ENCODE assay signal across 10 cellular contexts in the genomic region with DNA sequence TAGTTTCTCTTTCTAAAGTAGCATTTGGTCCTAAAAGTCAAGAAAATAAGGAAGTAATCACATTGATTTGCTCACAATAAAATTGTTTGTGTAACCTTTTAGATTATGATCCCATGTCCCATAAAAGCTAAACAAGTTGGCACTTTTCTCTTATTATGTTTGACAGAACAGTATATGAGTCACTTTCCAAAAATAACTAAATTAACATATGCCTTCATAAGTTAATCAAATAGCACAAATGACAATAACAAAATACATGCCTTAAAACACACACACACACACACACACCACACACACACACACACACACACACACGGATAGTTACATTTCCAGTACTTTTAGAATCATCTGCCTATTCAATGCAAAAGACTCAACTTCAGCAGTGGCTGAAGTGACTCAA. TPM values are rescaled to one million over a fixed set of nuclear protein-coding genes. Genes with fewer than 3 reads are reported as not detected.
DNase-seq lines count a peak whose midpoint lies in the region; ATAC-seq and TF ChIP-seq lines count a peak whose summit lies in the region.
"Had no signal": no experiment of that assay in that cellular context is flagged by ENCODE, and none has a peak within 500 bp of the region (broad histone marks: within the 10 kb centered on the region; RNA-seq: fewer than 3 reads in every experiment).

No MANE protein-coding gene starts in this region.

- DNase-seq in Calu3 = no peak
- peak; percentile 12 for DNase-seq in M059J (ENCODE audit: low read depth)
- no peak for DNase-seq in NCI-H1105 treated with DMSO at 0.1 percent for 48 hours (lab: John Stamatoyannopoulos, UW)
- no peak for DNase-seq in RPMI8226
- no peak for DNase-seq in ureter (ENCODE audit: low spot score)
- DNase-seq: stimulated activated CD4-positive, alpha-beta T cell treated with anti-CD3 and anti-CD28 coated beads, Interleukin-1b, Interleukin-23, amount 100 ng/mL, for 48 hours had no signal

- H3K36me3 Mint-ChIP-seq in Calu3 (ENCODE audit: insufficient read depth, unreplicated experiment) = peaks cover 53% of the 10 kb centered on the region
- peaks cover 73% of the 10 kb centered on the region for H3K36me3 Mint-ChIP-seq in dendritic cell treated with granulocyte-macrophage colony-stimulating factor and Interleukin-4, amounts not matched to agents 40 ng/mL and 50 ng/mL, for 4 days (ENCODE audit: low read depth)

- intact Hi-C loops in Calu3 (cut with micrococcal nuclease; ENCODE audit: unreplicated experiment) = loop anchor here (10.0 kb wide), 1 partner anchor 188 kb away; no protein-coding TSS in a partner anchor
- intact Hi-C loops in dendritic cell treated with granulocyte-macrophage colony-stimulating factor and Interleukin-4, amounts not matched to agents 40 ng/mL and 50 ng/mL, for 4 days (cut with micrococcal nuclease) = loop anchor here (10.0 kb wide), 1 partner anchor 198 kb away; a partner anchor contains a TSS

- H3K79me2 ChIP-seq in neural cell (replicated peaks; ENCODE audit: insufficient read depth, low read length) = peaks cover 58% of the 10 kb centered on the region

- H3K9me3 Mint-ChIP-seq in Calu3 (ENCODE audit: low read depth, unreplicated experiment) = no peaks in the 10 kb centered on the region
- no peaks in the 10 kb centered on the region for H3K9me3 Mint-ChIP-seq in dendritic cell treated with granulocyte-macrophage colony-stimulating factor and Interleukin-4, amounts not matched to agents 40 ng/mL and 50 ng/mL, for 4 days

- CTCF ChIA-PET in Calu3 (lab: Charles Lee) = no interaction called here

- H2AFZ ChIP-seq in neural cell (ENCODE audit: low read depth, low read length) = no peak overlapping the region

- peaks cover 35% of the 10 kb centered on the region for H3K4me1 Mint-ChIP-seq in Calu3 (ENCODE audit: low read depth, unreplicated experiment)
- H3K4me1 Mint-ChIP-seq in dendritic cell treated with granulocyte-macrophage colony-stimulating factor and Interleukin-4, amounts not matched to agents 40 ng/mL and 50 ng/mL, for 4 days (ENCODE audit: low read depth) = peaks cover 38% of the 10 kb centered on the region

- no peak for ATAC-seq in GM18502 (IDR thresholded peaks at IDR 0.05; ENCODE audit: poor library complexity, unreplicated experiment)
- ATAC-seq: esophagus mucosa had no signal

- H3K4me3 ChIP-seq in neural cell (ENCODE audit: low read length) = peak overlapping the region; percentile 93

- no peak for TF ChIP-seq EP300 in neural cell (conservative IDR thresholded peaks at IDR 0.05; ENCODE audit: poor library complexity, severe bottlenecking)

- peaks cover 7% of the 10 kb centered on the region for H3F3A ChIP-seq in neural cell (ENCODE audit: insufficient read depth, low read length, poor library complexity, severe bottlenecking)

- no peaks in the 10 kb centered on the region for H3K27me3 Mint-ChIP-seq in Calu3 (ENCODE audit: unreplicated experiment)
- no peaks in the 10 kb centered on the region for H3K27me3 Mint-ChIP-seq in dendritic cell treated with granulocyte-macrophage colony-stimulating factor and Interleukin-4, amounts not matched to agents 40 ng/mL and 50 ng/mL, for 4 days

- H3K4me2 ChIP-seq in neural cell (ENCODE audit: low read length) = peak overlapping the region; percentile 96

- H3K4me3 Mint-ChIP-seq in Calu3 (ENCODE audit: low read depth, unreplicated experiment) = peak overlapping the region; percentile 95
- peak overlapping the region; percentile 74 for H3K4me3 Mint-ChIP-seq in dendritic cell treated with granulocyte-macrophage colony-stimulating factor and Interleukin-4, amounts not matched to agents 40 ng/mL and 50 ng/mL, for 4 days

- peak overlapping the region; percentile 10 for H3K27ac Mint-ChIP-seq in Calu3 (ENCODE audit: unreplicated experiment)
- peak overlapping the region; percentile 53 for H3K27ac Mint-ChIP-seq in dendritic cell treated with granulocyte-macrophage colony-stimulating factor and Interleukin-4, amounts not matched to agents 40 ng/mL and 50 ng/mL, for 4 days

- no peak overlapping the region for H3K9ac ChIP-seq in neural cell (ENCODE audit: low read length)

- no peak overlapping the region for H3K27ac ChIP-seq in neural cell (ENCODE audit: low read length)

- TF ChIP-seq RAD21 in neural cell (conservative IDR thresholded peaks at IDR 0.05) = no peak

- no peaks in the 10 kb centered on the region for H3K36me3 ChIP-seq in neural cell (ENCODE audit: insufficient read depth, low read length)

- BruUV-seq in Calu3 (replicated peaks; lab: Mats Ljungman, UMichigan) = no TSS peak

- H3K9me2 ChIP-seq in neural cell (ENCODE audit: insufficient read depth, low read length) = no peaks in the 10 kb centered on the region

- H3K27me3 ChIP-seq in neural cell (ENCODE audit: insufficient read depth, low read depth, low read length) = no peaks in the 10 kb centered on the region

- no peak for TF ChIP-seq CTCF in Calu3 (IDR thresholded peaks at IDR 0.05; ENCODE audit: unreplicated experiment)
- TF ChIP-seq CTCF in neural cell (IDR thresholded peaks at IDR 0.05; ENCODE audit: poor library complexity, severe bottlenecking) = no peak

- no peaks in the 10 kb centered on the region for H3K9me3 ChIP-seq in neural cell (ENCODE audit: low read length)

- peaks cover 20% of the 10 kb centered on the region for H4K20me1 ChIP-seq in neural cell (ENCODE audit: insufficient read depth)

TF ChIP-seq in neural cell, 6 proteins besides CTCF, POLR2A, EP300 and RAD21:
- TF ChIP-seq MXI1 (conservative IDR thresholded peaks at IDR 0.05; ENCODE audit: poor library complexity, severe bottlenecking) = no peak
- no peak for TF ChIP-seq POLR2AphosphoS5 (IDR thresholded peaks at IDR 0.05)
- no peak for TF ChIP-seq TAF1 (IDR thresholded peaks at IDR 0.05; ENCODE audit: low read depth)
- TF ChIP-seq, protein P1, sequence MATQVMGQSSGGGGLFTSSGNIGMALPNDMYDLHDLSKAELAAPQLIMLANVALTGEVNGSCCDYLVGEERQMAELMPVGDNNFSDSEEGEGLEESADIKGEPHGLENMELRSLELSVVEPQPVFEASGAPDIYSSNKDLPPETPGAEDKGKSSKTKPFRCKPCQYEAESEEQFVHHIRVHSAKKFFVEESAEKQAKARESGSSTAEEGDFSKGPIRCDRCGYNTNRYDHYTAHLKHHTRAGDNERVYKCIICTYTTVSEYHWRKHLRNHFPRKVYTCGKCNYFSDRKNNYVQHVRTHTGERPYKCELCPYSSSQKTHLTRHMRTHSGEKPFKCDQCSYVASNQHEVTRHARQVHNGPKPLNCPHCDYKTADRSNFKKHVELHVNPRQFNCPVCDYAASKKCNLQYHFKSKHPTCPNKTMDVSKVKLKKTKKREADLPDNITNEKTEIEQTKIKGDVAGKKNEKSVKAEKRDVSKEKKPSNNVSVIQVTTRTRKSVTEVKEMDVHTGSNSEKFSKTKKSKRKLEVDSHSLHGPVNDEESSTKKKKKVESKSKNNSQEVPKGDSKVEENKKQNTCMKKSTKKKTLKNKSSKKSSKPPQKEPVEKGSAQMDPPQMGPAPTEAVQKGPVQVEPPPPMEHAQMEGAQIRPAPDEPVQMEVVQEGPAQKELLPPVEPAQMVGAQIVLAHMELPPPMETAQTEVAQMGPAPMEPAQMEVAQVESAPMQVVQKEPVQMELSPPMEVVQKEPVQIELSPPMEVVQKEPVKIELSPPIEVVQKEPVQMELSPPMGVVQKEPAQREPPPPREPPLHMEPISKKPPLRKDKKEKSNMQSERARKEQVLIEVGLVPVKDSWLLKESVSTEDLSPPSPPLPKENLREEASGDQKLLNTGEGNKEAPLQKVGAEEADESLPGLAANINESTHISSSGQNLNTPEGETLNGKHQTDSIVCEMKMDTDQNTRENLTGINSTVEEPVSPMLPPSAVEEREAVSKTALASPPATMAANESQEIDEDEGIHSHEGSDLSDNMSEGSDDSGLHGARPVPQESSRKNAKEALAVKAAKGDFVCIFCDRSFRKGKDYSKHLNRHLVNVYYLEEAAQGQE (IDR thresholded peaks at IDR 0.05; ENCODE audit: borderline replicate concordance) = no peak
- no peak for TF ChIP-seq SMC3 (conservative IDR thresholded peaks at IDR 0.05; ENCODE audit: poor library complexity)
- TF ChIP-seq EZH2 (IDR thresholded peaks at IDR 0.05; ENCODE audit: borderline replicate concordance, insufficient read depth, low read length, poor library complexity, severe bottlenecking) = no peak

RNA-seq across cellular contexts. Expression of a gene that starts 2.8 kb away (rescaled TPM):
- total RNA-seq in Calu3 (2022) = 42.0 and 50.2 TPM in 2 replicates
- 20.1 and 31.7 TPM in 2 replicates for total RNA-seq in M059J (2014; rRNA removed; shearing (Covaris generic))
- polyA plus RNA-seq in neural cell = 20.5 and 22.6 TPM in 2 replicates
- 139 and 142 TPM in 2 replicates for polyA minus RNA-seq in neural cell
- total RNA-seq in ureter = 86.2 TPM
